Comparison of ENCODE assay signal across 8 cellular contexts in genomic region chr17:18314731-18315497, GRCh38. TPM values are rescaled to one million over a fixed set of nuclear protein-coding genes. Genes with fewer than 3 reads are reported as not detected.
DNase-seq lines count a peak whose midpoint lies in the region; ATAC-seq, FAIRE-seq and TF ChIP-seq lines count a peak whose summit lies in the region.

Gene SMCR8, plus strand, starts transcription at chr17:18315293. Its CDS starts 497 bp downstream, at chr17:18315790.
Gene TOP3A, minus strand, starts transcription at chr17:18314994. Its CDS starts 216 bp downstream, at chr17:18314778.

- peaks cover 41% of the 10 kb centered on the region for H3K4me1 Mint-ChIP-seq in type B pancreatic cell (ENCODE audit: unreplicated experiment)

- TF ChIP-seq POLR2A in GM12892 (IDR thresholded peaks at IDR 0.05; ENCODE audit: low read depth, low read length) (peak; percentile 68), adrenal gland (IDR thresholded peaks at IDR 0.05) (peak; percentile 54 to 82), heart left ventricle (IDR thresholded peaks at IDR 0.05) (peak in 1 of 2 donors; percentile 34)

- H3K27me3 Mint-ChIP-seq in type B pancreatic cell = no peaks in the 10 kb centered on the region

- H3K4me1 ChIP-seq in adrenal gland (replicated peaks in 1 of 2) (peaks cover 16 to 67% of the 10 kb centered on the region in 2 donors), heart left ventricle (peaks cover 11 to 73% (median 61%) of the 10 kb centered on the region in 12 donors)

- H3K36me3 Mint-ChIP-seq in type B pancreatic cell = peaks cover 31% of the 10 kb centered on the region

- H3K4me3 Mint-ChIP-seq in type B pancreatic cell = peak within 1 kb of the TSS; percentile 99

- ATAC-seq in HG02852 (IDR thresholded peaks at IDR 0.05; ENCODE audit: unreplicated experiment) (peak; percentile 81), heart left ventricle (peak; percentile 98)

- intact Hi-C loops in adrenal gland (cut with DNase I) = no loop called here
- intact Hi-C loops in heart left ventricle (cut with DNase I) = loop anchor here in 9 of 10 donors (2.0 to 10.0 kb wide), 9 partner anchors 50 to 133 kb away; partner anchors contain the start of genes MIEF2 (in 4 of the 9), LLGL1 (in 2 of the 9), ALKBH5 (in 1 of the 9) and FLII (in 1 of the 9)

- peak; percentile 78 for DNase-seq in GM12892 (ENCODE audit: insufficient read length)
- DNase-seq in NCI-H146 (lab: John Stamatoyannopoulos, UW) = peak; percentile 96
- DNase-seq in T-helper 1 cell = peak; percentile 96 to 98 (median 97)
- DNase-seq in adrenal gland = peak; percentile 97 to 99 (median 98)
- DNase-seq in heart left ventricle = peak; percentile 97 to 98 (median 98)
- DNase-seq in pons (ENCODE audit: low spot score) = peak; percentile 97
- DNase-seq in type B pancreatic cell (ENCODE audit: extremely low spot score, unreplicated experiment) = peak; percentile 97

- H3K4me3 ChIP-seq in adrenal gland = peak within 1 kb of the TSS; percentile 52 to 84 (median 70)
- peak within 1 kb of the TSS; percentile 54 to 96 (median 87) for H3K4me3 ChIP-seq in heart left ventricle

- peak within 1 kb of the TSS; percentile 99 for H3K27ac Mint-ChIP-seq in type B pancreatic cell

- FAIRE-seq in GM12892 (lab: Jason Lieb, UNC) = peak; percentile 97

- no peaks in the 10 kb centered on the region for H3K27me3 ChIP-seq in adrenal gland
- H3K27me3 ChIP-seq in heart left ventricle = no peaks in the 10 kb centered on the region

- peaks cover 0 to 23% of the 10 kb centered on the region in 2 donors for H3K36me3 ChIP-seq in adrenal gland (replicated peaks in 1 of 2)
- peaks cover 0 to 53% (median 28%) of the 10 kb centered on the region in 9 donors for H3K36me3 ChIP-seq in heart left ventricle

- H3K27ac ChIP-seq in adrenal gland = peak within 1 kb of the TSS; percentile 78 to 95 (median 94)
- H3K27ac ChIP-seq in heart left ventricle = peak within 1 kb of the TSS; percentile 26 to 95 (median 86)

- no peaks in the 10 kb centered on the region for H3K9me3 Mint-ChIP-seq in type B pancreatic cell

- no peaks in the 10 kb centered on the region for H3K9me3 ChIP-seq in adrenal gland (replicated peaks in 1 of 3)
- no peaks in the 10 kb centered on the region for H3K9me3 ChIP-seq in heart left ventricle

- WGBS in adrenal gland, 4 donors = 0 to 1% (median 0%) methylated on average over 27 to 72 of the region's 72 CpGs
- 0 to 1% (median 1%) methylated on average over 44 to 72 of the region's 72 CpGs for WGBS in heart left ventricle, 4 donors

- TF ChIP-seq CTCF in adrenal gland (IDR thresholded peaks at IDR 0.05) (peak in 2 of 6 experiments; percentile 32 to 41), heart left ventricle (IDR thresholded peaks at IDR 0.05) (peak in 1 of 12 donors; percentile 6), type B pancreatic cell (conservative IDR thresholded peaks at IDR 0.05) (no peak)

RNA-seq across cellular contexts. Expression of gene SMCR8, which starts in this region (rescaled TPM):
- polyA plus RNA-seq in GM12892 (2012; ENCODE audit: missing spikeins) = 7.8 TPM
- total RNA-seq in adrenal gland (10 to 100 TPM; 16.4 to 21.4 (median 18.5) TPM), heart left ventricle (10 to 100 TPM in 8 of 9 donors, 1 to 10 TPM in 1; 9.7 to 17.6 (median 13.1) TPM), type B pancreatic cell (ENCODE audit: low replicate concordance) (20.2 and 26.6 TPM in 2 replicates)
- polyA plus RNA-seq in adrenal gland (10 to 100 TPM in 1 of 3 donors, 1 to 10 TPM in 2; 1.7 to 13.8 (median 4.6) TPM), heart left ventricle (10 to 100 TPM in 1 of 2 donors, 1 to 10 TPM in 1; 2.9 to 10.7 TPM)

RNA-seq across cellular contexts. Expression of gene TOP3A, which starts in this region (rescaled TPM):
- 23.8 TPM for polyA plus RNA-seq in GM12892 (2012; ENCODE audit: missing spikeins)
- total RNA-seq in adrenal gland = 10 to 100 TPM; 20.4 to 59.6 (median 32.8) TPM
- polyA plus RNA-seq in adrenal gland = 10 to 100 TPM; 17.8 to 33.0 (median 19.2) TPM
- total RNA-seq in heart left ventricle = 10 to 100 TPM in 8 of 9 donors, 1 to 10 TPM in 1; 9.4 to 26.1 (median 12.8) TPM
- 10 to 100 TPM in 1 of 2 donors, 1 to 10 TPM in 1; 9.7 to 14.8 TPM for polyA plus RNA-seq in heart left ventricle
- total RNA-seq in type B pancreatic cell (ENCODE audit: low replicate concordance) = 47.5 and 70.2 TPM in 2 replicates

Comparison
In these comparisons a context has a peak if more than half of its experiments do, and no peak if none do; other contexts are left out.
1. Peak in every context shown above with its lines: DNase-seq, ATAC-seq, H3K4me3 ChIP-seq and H3K27ac ChIP-seq.
2. intact Hi-C loops: an anchor here in heart left ventricle (2.0 to 10.0 kb wide); none called in adrenal gland.